ENCODE assay signal across 12 cellular contexts in the genomic region with DNA sequence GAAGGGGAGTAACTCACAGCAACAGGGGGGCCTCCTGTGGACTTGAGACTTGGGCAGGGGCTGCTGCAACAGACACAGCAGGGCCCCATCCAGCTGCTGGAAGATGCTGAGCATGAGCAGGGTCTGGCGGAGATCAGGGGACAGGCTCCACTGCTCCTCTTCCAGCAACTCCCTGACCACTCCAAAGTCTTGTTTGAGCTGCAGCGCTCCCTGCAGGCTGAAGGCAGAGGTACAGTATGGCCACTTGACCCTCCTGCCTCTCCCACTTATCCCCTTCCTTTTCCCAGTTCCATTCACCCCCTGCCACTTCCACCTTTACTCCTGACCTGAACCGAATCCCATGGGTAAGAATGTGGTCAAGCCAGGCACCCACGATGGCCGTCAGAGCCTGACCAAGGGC. TPM values are rescaled to one million over a fixed set of nuclear protein-coding genes. Genes with fewer than 3 reads are reported as not detected.
DNase-seq lines count a peak whose midpoint lies in the region; ATAC-seq, FAIRE-seq and TF ChIP-seq lines count a peak whose summit lies in the region.
"Had no signal": no experiment of that assay in that cellular context is flagged by ENCODE, and none has a peak within 500 bp of the region (broad histone marks: within the 10 kb centered on the region; RNA-seq: fewer than 3 reads in every experiment).

No MANE protein-coding gene starts in this region.

- TF ChIP-seq CTCF in DND-41 (IDR thresholded peaks at IDR 0.05; ENCODE audit: borderline replicate concordance, extremely low read depth, low read length, poor library complexity, severe bottlenecking) (peak; percentile 51), H9 (conservative IDR thresholded peaks at IDR 0.05) (peak; percentile 59), bronchial epithelial cell (IDR thresholded peaks at IDR 0.05; ENCODE audit: insufficient read depth, low read length, severe bottlenecking) (peak; percentile 44), mucosa of descending colon (IDR thresholded peaks at IDR 0.05) (peak; percentile 14)

- POLR2A ChIA-PET in naive thymus-derived CD4-positive, alpha-beta T cell (lab: Charles Lee): interaction anchor here (1.7 to 6.6 kb wide), 2 partner anchors 7 to 17 kb away, joined by 12 to 177 read pairs; partner anchors contain the start of genes CCDC142, INO80B, TTC31 and WBP1

- H2AK5ac ChIP-seq in H9 (ENCODE audit: insufficient read length, low read length): no peak overlapping the region

- peaks cover 27% of the 10 kb centered on the region for H3K79me2 ChIP-seq in DND-41 (ENCODE audit: insufficient read depth, low read length)
- H3K79me2 ChIP-seq in H9 (ENCODE audit: insufficient read depth, low read length): no peaks in the 10 kb centered on the region

- no peaks in the 10 kb centered on the region for H3K27me3 ChIP-seq in DND-41 (ENCODE audit: insufficient read depth, low read length, poor library complexity)
- H3K27me3 ChIP-seq in H9 (ENCODE audit: insufficient read depth, low read length): no peaks in the 10 kb centered on the region
- no peaks in the 10 kb centered on the region for H3K27me3 ChIP-seq in bronchial epithelial cell (ENCODE audit: control insufficient read depth, insufficient read depth, low read length)
- H3K27me3 ChIP-seq in naive thymus-derived CD4-positive, alpha-beta T cell (ENCODE audit: control insufficient read depth in 2 of 2, insufficient read depth in 2 of 2, low read length in 2 of 2): no peaks in the 10 kb centered on the region

- no peak overlapping the region for H3K27ac Mint-ChIP-seq in H9
- H3K27ac Mint-ChIP-seq in naive thymus-derived CD4-positive, alpha-beta T cell: peak overlapping the region in 1 of 9 donors; percentile 14

- H3K79me1 ChIP-seq in H9 (ENCODE audit: insufficient read depth, low read depth, low read length, poor library complexity, severe bottlenecking): no peaks in the 10 kb centered on the region

- H3K56ac ChIP-seq in H9 (ENCODE audit: insufficient read length, low read depth, low read length): no peak overlapping the region

- H3K36me3 Mint-ChIP-seq in H9 (ENCODE audit: insufficient read depth in 1 of 3, low read depth in 3 of 3): peaks cover 13 to 35% (median 23%) of the 10 kb centered on the region in 3 experiments
- H3K36me3 Mint-ChIP-seq in naive thymus-derived CD4-positive, alpha-beta T cell: peaks cover 0 to 32% (median 9%) of the 10 kb centered on the region in 5 donors

- no peak overlapping the region for H3K23ac ChIP-seq in H9 (ENCODE audit: insufficient read length, low read depth, low read length)

- H3K27me3 Mint-ChIP-seq in H9 (ENCODE audit: low read depth): peaks cover 3% of the 10 kb centered on the region
- no peaks in the 10 kb centered on the region for H3K27me3 Mint-ChIP-seq in naive thymus-derived CD4-positive, alpha-beta T cell

- ATAC-seq in DND-41 (ENCODE audit: insufficient read depth, low read depth) (no peak), mucosa of descending colon (no peak)
- no peak for ATAC-seq in naive thymus-derived CD4-positive, alpha-beta T cell

- no CpG with 5 or more reads among the region's 5 CpGs for WGBS in H9 (ENCODE audit: extremely low coverage, insufficient read length, low lambda C conversion rate)

- H3K4me1 Mint-ChIP-seq in H9: peaks cover 11 to 12% of the 10 kb centered on the region in 2 experiments
- peaks cover 12 to 40% (median 31%) of the 10 kb centered on the region in 7 donors for H3K4me1 Mint-ChIP-seq in naive thymus-derived CD4-positive, alpha-beta T cell

- H2BK20ac ChIP-seq in H9 (ENCODE audit: low read depth, low read length, poor library complexity, severe bottlenecking): no peak overlapping the region

- H3K9me3 ChIP-seq in DND-41 (ENCODE audit: insufficient read depth, low read length, severe bottlenecking) (no peaks in the 10 kb centered on the region), H9 (ENCODE audit: control insufficient read depth, low read depth, low read length) (no peaks in the 10 kb centered on the region), mucosa of descending colon (no peaks in the 10 kb centered on the region)
- H3K9me3 ChIP-seq in naive thymus-derived CD4-positive, alpha-beta T cell (ENCODE audit: control insufficient read depth in 2 of 3, low read length in 3 of 3): no peaks in the 10 kb centered on the region

- H2BK5ac ChIP-seq in H9 (ENCODE audit: insufficient read length, low read length): no peak overlapping the region

- peaks cover 39% of the 10 kb centered on the region for H3K4me1 ChIP-seq in DND-41 (ENCODE audit: insufficient read depth, low read length)
- H3K4me1 ChIP-seq in H9 (ENCODE audit: insufficient read depth, low read length): no peaks in the 10 kb centered on the region
- H3K4me1 ChIP-seq in mucosa of descending colon (ENCODE audit: low read depth): peaks cover 19% of the 10 kb centered on the region
- H3K4me1 ChIP-seq in naive thymus-derived CD4-positive, alpha-beta T cell (ENCODE audit: control insufficient read depth in 2 of 2, insufficient read depth in 2 of 2, low read length in 2 of 2): peaks cover 14 to 19% of the 10 kb centered on the region in 2 donors

- no peaks in the 10 kb centered on the region; a peak in 1 of 5 replicates for H3K9me3 Mint-ChIP-seq in H9
- H3K9me3 Mint-ChIP-seq in naive thymus-derived CD4-positive, alpha-beta T cell: peaks cover 0 to 7% (median 0%) of the 10 kb centered on the region in 11 donors

- H3K18ac ChIP-seq in H9 (ENCODE audit: insufficient read length, low read depth, low read length): no peak overlapping the region

- peaks cover 50% of the 10 kb centered on the region for H3K36me3 ChIP-seq in DND-41 (ENCODE audit: insufficient read depth, low read length)
- peaks cover 6% of the 10 kb centered on the region for H3K36me3 ChIP-seq in bronchial epithelial cell (ENCODE audit: control insufficient read depth, insufficient read depth, low read length)
- H3K36me3 ChIP-seq in mucosa of descending colon (ENCODE audit: low read depth): no peaks in the 10 kb centered on the region
- H3K36me3 ChIP-seq in naive thymus-derived CD4-positive, alpha-beta T cell (ENCODE audit: control insufficient read depth in 2 of 3, insufficient read depth in 3 of 3, low read length in 3 of 3): peaks cover 0 to 18% (median 4%) of the 10 kb centered on the region in 3 experiments

- H4K8ac ChIP-seq in H9 (replicated peaks; ENCODE audit: insufficient read length, low read depth, low read length): no peak overlapping the region

- H3K27ac ChIP-seq in DND-41 (ENCODE audit: low read length) (no peak overlapping the region), H9 (ENCODE audit: insufficient read length, low read depth, low read length) (no peak overlapping the region)
- no peak overlapping the region for H3K27ac ChIP-seq in naive thymus-derived CD4-positive, alpha-beta T cell (ENCODE audit: low read depth, low read length)

- H2AFZ ChIP-seq in DND-41 (ENCODE audit: low read depth, low read length): no peak overlapping the region
- no peak overlapping the region for H2AFZ ChIP-seq in H9 (ENCODE audit: low read length)

- H4K91ac ChIP-seq in H9 (ENCODE audit: insufficient read length, low read depth, low read length): no peak overlapping the region

- no peak overlapping the region for H2BK120ac ChIP-seq in H9 (ENCODE audit: low read depth, low read length, poor library complexity, severe bottlenecking)

- H3K9ac ChIP-seq in DND-41 (ENCODE audit: low read depth, low read length): no peak overlapping the region
- no peak overlapping the region for H3K9ac ChIP-seq in H9 (ENCODE audit: extremely low read depth, insufficient read length, low read length)

- H3K4ac ChIP-seq in H9 (ENCODE audit: low read depth, low read length): no peak overlapping the region

- no peak overlapping the region for H2BK15ac ChIP-seq in H9 (ENCODE audit: low read depth, low read length)

- no peak for DNase-seq in DND-41
- peak; percentile 63 for DNase-seq in H9
- no peak for DNase-seq in bronchial epithelial cell (ENCODE audit: low read depth)
- no peak for DNase-seq in mucosa of descending colon
- DNase-seq in stimulated activated naive CD4-positive, alpha-beta T cell treated with Interleukin-2 at 50 U/mL for 16 hours (lab: John Stamatoyannopoulos, UW): no peak
- no peak for DNase-seq in naive thymus-derived CD4-positive, alpha-beta T cell
- no peak for DNase-seq in stimulated activated CD4-positive, alpha-beta T cell treated with anti-CD3 and anti-CD28 coated beads, Interleukin-4, amount 100 ng/mL, for 4 hours
- DNase-seq: activated CD4-positive, alpha-beta T cell treated with anti-CD3 and anti-CD28 coated beads for 4 hours; activated naive CD4-positive, alpha-beta T cell treated with Interleukin-2 at 50 U/mL for 16 hours; EL; NCI-H1417 treated with DMSO at 0.1 percent for 48 hours; stimulated activated CD4-positive, alpha-beta T cell treated with anti-CD3 and anti-CD28 coated beads, Interleukin-12 subunit alpha, Interleukin-12 subunit beta, amount 100 ng/mL, for 4 hours had no signal

- H3K23me2 ChIP-seq in H9 (ENCODE audit: insufficient read length, low read depth, low read length, poor library complexity, severe bottlenecking): peaks cover 8% of the 10 kb centered on the region

- intact Hi-C loops in mucosa of descending colon (cut with DNase I, micrococcal nuclease): no loop called here
- intact Hi-C loops in naive thymus-derived CD4-positive, alpha-beta T cell (cut with micrococcal nuclease): no loop called here

- H3K4me3 Mint-ChIP-seq in H9: peak overlapping the region in 1 of 2 experiments; percentile 23; a peak in 1 of 5 replicates
- H3K4me3 Mint-ChIP-seq in naive thymus-derived CD4-positive, alpha-beta T cell: no peak overlapping the region

- H3K4me2 ChIP-seq in DND-41 (ENCODE audit: insufficient read depth, low read length) (no peak overlapping the region), H9 (ENCODE audit: insufficient read depth, insufficient read length, low read length) (no peak overlapping the region)

- H4K20me1 ChIP-seq in DND-41 (ENCODE audit: insufficient read depth, low read length): no peaks in the 10 kb centered on the region
- no peaks in the 10 kb centered on the region for H4K20me1 ChIP-seq in H9 (ENCODE audit: control insufficient read depth, insufficient read depth, insufficient read length)

- no peak for FAIRE-seq in bronchial epithelial cell (lab: Jason Lieb, UNC)

- H2BK12ac ChIP-seq in H9 (ENCODE audit: insufficient read length, low read depth, low read length): no peak overlapping the region

- CTCF ChIA-PET in naive thymus-derived CD4-positive, alpha-beta T cell (lab: Charles Lee): interaction anchor here (0.8 to 1.6 kb wide), 3 partner anchors 17 to 20 kb away, joined by 3 to 4 read pairs (median 3); partner anchors contain the start of genes INO80B and WBP1

- H3T11ph ChIP-seq in H9 (ENCODE audit: low read length): no peak overlapping the region

- no peak overlapping the region for H3K14ac ChIP-seq in H9 (ENCODE audit: insufficient read depth, low read length)

- H3K4me3 ChIP-seq in DND-41 (ENCODE audit: low read depth in 1 of 2, low read length in 2 of 2) (no peak overlapping the region), bronchial epithelial cell (ENCODE audit: low read depth, low read length) (no peak overlapping the region), mucosa of descending colon (no peak overlapping the region)
- no peak overlapping the region for H3K4me3 ChIP-seq in naive thymus-derived CD4-positive, alpha-beta T cell (ENCODE audit: low read length)

- H4K5ac ChIP-seq in H9 (ENCODE audit: insufficient read length, low read depth, low read length): no peak overlapping the region

RNA-seq across cellular contexts. Expression of gene MRPL53, which starts 2.4 kb away (rescaled TPM):
- total RNA-seq in H9 (2021): 56.9 and 59.5 TPM in 2 replicates
- total RNA-seq in bronchial epithelial cell: 45.6 and 57.9 TPM in 2 replicates
- total RNA-seq in mucosa of descending colon: 10 to 100 TPM; 48.2 to 63.6 (median 57.1) TPM
- 100 to 1,000 TPM in 2 of 5 experiments, 10 to 100 TPM in 3; 45.7 to 108 (median 94.5) TPM for total RNA-seq in naive thymus-derived CD4-positive, alpha-beta T cell
- 100 to 1,000 TPM; 138 to 175 TPM for polyA plus RNA-seq in naive thymus-derived CD4-positive, alpha-beta T cell

RNA-seq across cellular contexts. Expression of gene CCDC142, which starts 7.9 kb away (rescaled TPM):
- total RNA-seq in H9 (2021) (21.5 and 21.6 TPM in 2 replicates), bronchial epithelial cell (12.1 and 12.8 TPM in 2 replicates), mucosa of descending colon (10 to 100 TPM; 22.6 to 36.5 (median 28.5) TPM)
- 10 to 100 TPM; 21.4 to 75.2 (median 33.8) TPM for total RNA-seq in naive thymus-derived CD4-positive, alpha-beta T cell
- 10 to 100 TPM; 13.1 to 23.9 TPM for polyA plus RNA-seq in naive thymus-derived CD4-positive, alpha-beta T cell

RNA-seq across cellular contexts. Expression of gene TTC31, which starts 8.0 kb away (rescaled TPM):
- total RNA-seq in H9 (2021) (33.3 and 35.2 TPM in 2 replicates), bronchial epithelial cell (5.8 and 6.8 TPM in 2 replicates), mucosa of descending colon (10 to 100 TPM; 27.2 to 34.1 (median 30.9) TPM)
- total RNA-seq in naive thymus-derived CD4-positive, alpha-beta T cell: 10 to 100 TPM; 35.5 to 50.4 (median 43.6) TPM
- polyA plus RNA-seq in naive thymus-derived CD4-positive, alpha-beta T cell: 10 to 100 TPM; 19.8 to 24.5 TPM

RNA-seq across cellular contexts. Expression of gene MOGS, which starts 9.7 kb away (rescaled TPM):
- 55.5 and 58.0 TPM in 2 replicates for total RNA-seq in H9 (2021)
- total RNA-seq in bronchial epithelial cell: 49.5 and 50.6 TPM in 2 replicates
- 10 to 100 TPM; 45.7 to 64.0 (median 52.7) TPM for total RNA-seq in mucosa of descending colon
- 10 to 100 TPM; 61.0 to 88.5 (median 74.3) TPM for total RNA-seq in naive thymus-derived CD4-positive, alpha-beta T cell
- polyA plus RNA-seq in naive thymus-derived CD4-positive, alpha-beta T cell: 10 to 100 TPM; 31.2 to 40.7 TPM

RNA-seq across cellular contexts. Expression of gene WBP1, which starts 16.7 kb away (rescaled TPM):
- 80.7 and 82.1 TPM in 2 replicates for total RNA-seq in H9 (2021)
- total RNA-seq in bronchial epithelial cell: 31.1 and 50.3 TPM in 2 replicates
- total RNA-seq in mucosa of descending colon: 10 to 100 TPM; 51.1 to 60.6 (median 56.1) TPM
- total RNA-seq in naive thymus-derived CD4-positive, alpha-beta T cell: 100 to 1,000 TPM in 2 of 5 experiments, 10 to 100 TPM in 3; 53.6 to 127 (median 85.4) TPM
- polyA plus RNA-seq in naive thymus-derived CD4-positive, alpha-beta T cell: 10 to 100 TPM; 33.3 to 45.4 TPM
